In the genomic region with DNA sequence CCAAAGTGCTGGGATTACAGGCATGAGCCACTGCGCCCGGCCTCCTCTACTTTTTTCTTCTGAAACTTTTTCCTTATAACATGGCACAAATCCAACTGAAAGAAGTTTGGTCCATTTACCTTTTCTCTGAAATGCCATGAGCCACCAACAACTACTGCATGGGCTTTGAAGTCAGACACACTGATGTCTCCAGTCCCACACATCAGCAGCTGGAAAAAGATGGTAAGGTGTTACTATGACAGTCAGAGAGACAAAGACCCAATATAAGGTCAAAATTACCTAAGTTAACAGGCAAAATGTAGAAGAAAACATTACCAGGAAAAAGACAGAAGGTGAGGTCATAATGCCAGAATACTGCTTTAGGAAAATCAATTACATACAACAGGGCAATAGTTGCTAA, we compare ENCODE assay signal across 23 cellular contexts.
"Had no signal": no experiment of that assay in that cellular context is flagged by ENCODE, and none has a peak within 500 bp of the region (broad histone marks: within the 10 kb centered on the region; RNA-seq: fewer than 3 reads in every experiment).

No MANE protein-coding gene starts in this region.

- H3K4me3 ChIP-seq: cardiac muscle cell, SK-N-MC had no signal

- H3K27ac Mint-ChIP-seq: activated CD4-positive, alpha-beta memory T cell treated with anti-CD3 and anti-CD28 coated beads, Interleukin-2, amount 10 ng/mL, durations not matched to agents 7 days and 5 days; T-cell had no signal

- DNase-seq: activated CD4-positive, alpha-beta memory T cell treated with anti-CD3 and anti-CD28 coated beads, Interleukin-2, amount 10 ng/mL, durations not matched to agents 7 days and 5 days; activated CD4-positive, alpha-beta T cell treated with anti-CD3 and anti-CD28 coated beads for 36 hours; activated CD4-positive, alpha-beta T cell treated with anti-CD3 and anti-CD28 coated beads, Interleukin-2, amount 50 U/mL, for 1 hour; activated CD4-positive, CD25-positive, alpha-beta regulatory T cell; activated naive CD4-positive, alpha-beta T cell treated with anti-CD3 and anti-CD28 coated beads, Interleukin-2, amount 50 U/mL, for 16 hours; activated T-cell treated with anti-CD3 and anti-CD28 coated beads for 4 hours; amygdala; brain microvascular endothelial cell; NCI-H1092; NCI-H1417; NCI-H2029; NCI-H2107; NCI-H345; NCI-H510A; NCI-H526 treated with DMSO at 0.1 percent for 48 hours; NCI-H82; RPMI8226; T-cell had no signal

- H3K27ac ChIP-seq: brain microvascular endothelial cell, cardiac muscle cell, KMS-11, SK-N-MC, VCaP had no signal

- H3K27me3 Mint-ChIP-seq: activated CD4-positive, alpha-beta memory T cell treated with anti-CD3 and anti-CD28 coated beads, Interleukin-2, amount 10 ng/mL, durations not matched to agents 7 days and 5 days; activated CD4-positive, alpha-beta T cell treated with anti-CD3 and anti-CD28 coated beads for 36 hours; T-cell had no signal

- H3K4me3 Mint-ChIP-seq: activated CD4-positive, alpha-beta memory T cell treated with anti-CD3 and anti-CD28 coated beads, Interleukin-2, amount 10 ng/mL, durations not matched to agents 7 days and 5 days; activated CD4-positive, alpha-beta T cell treated with anti-CD3 and anti-CD28 coated beads for 36 hours; T-cell had no signal

- ATAC-seq: activated CD4-positive, alpha-beta T cell treated with anti-CD3 and anti-CD28 coated beads for 36 hours; Panc1; T-cell had no signal

- H3K9me3 Mint-ChIP-seq: activated CD4-positive, alpha-beta memory T cell treated with anti-CD3 and anti-CD28 coated beads, Interleukin-2, amount 10 ng/mL, durations not matched to agents 7 days and 5 days; T-cell had no signal

- H3K4me1 Mint-ChIP-seq: T-cell had no signal

- H3K27me3 ChIP-seq: brain microvascular endothelial cell, cardiac muscle cell had no signal
